ENCODE assay signal across 27 cellular contexts in genomic region chr16:87832137-87832527, GRCh38. TPM values are rescaled to one million over a fixed set of nuclear protein-coding genes. Genes with fewer than 3 reads are reported as not detected.
A peak's percentile ranks its signal among the peaks of the same experiment; 100 is the strongest.
DNase-seq lines count a peak whose midpoint lies in the region; ATAC-seq, FAIRE-seq and TF ChIP-seq lines count a peak whose summit lies in the region.
"Had no signal": no experiment of that assay in that cellular context is flagged by ENCODE, and none has a peak within 500 bp of the region (broad histone marks: within the 10 kb centered on the region; RNA-seq: fewer than 3 reads in every experiment).

No MANE protein-coding gene starts in this region.

- H3K4me1 ChIP-seq in OCI-LY1 (ENCODE audit: insufficient read depth, low read length, severe bottlenecking), result peaks cover 60% of the 10 kb centered on the region
- peaks cover 0 to 63% of the 10 kb centered on the region in 2 experiments; a peak in 2 of 5 replicates for H3K4me1 ChIP-seq in K562 (replicated peaks in 1 of 2; ENCODE audit: control insufficient read depth in 2 of 2, insufficient read depth in 2 of 2, low read length in 2 of 2)
- H3K4me1 ChIP-seq: thyroid gland, uterus had no signal

- H2AFZ ChIP-seq in OCI-LY1 (ENCODE audit: low read length), result no peak overlapping the region
- H2AFZ ChIP-seq in K562 (ENCODE audit: low read depth, low read length), result no peak overlapping the region

- H3K27ac Mint-ChIP-seq in activated T-cell treated with anti-CD3 and anti-CD28 coated beads, Interleukin-2, amount 50 U/mL, for 24 hours, result peak overlapping the region; percentile 82
- H3K27ac Mint-ChIP-seq in activated T-cell treated with anti-CD3 and anti-CD28 coated beads, Interleukin-2, amount 50 U/mL, for 72 hours, result no peak overlapping the region
- H3K27ac Mint-ChIP-seq: activated CD8-positive, alpha-beta T cell treated with anti-CD3 and anti-CD28 coated beads for 36 hours had no signal

- H3K9ac ChIP-seq in OCI-LY1 (ENCODE audit: low read length) (no peak overlapping the region), K562 (ENCODE audit: insufficient read depth in 1 of 2, low read depth in 2 of 2, low read length in 2 of 2) (no peak overlapping the region)

- WGBS in K562 (ENCODE audit: insufficient coverage, low coverage, missing lambda C conversion rate), result 88% methylated on average over 6 of the region's 6 CpGs

- BruUV-seq in K562 (replicated peaks; lab: Mats Ljungman, UMichigan), result no TSS peak

- TF ChIP-seq RAD21 in K562 (CRISPR knock-in tag; conservative IDR thresholded peaks at IDR 0.05 in 1 of 2, IDR thresholded peaks at IDR 0.05 in 1 of 2), result no peak

- H3K9me2 ChIP-seq in OCI-LY1 (ENCODE audit: low read depth, low read length), result no peaks in the 10 kb centered on the region

- H3K4me2 ChIP-seq in OCI-LY1 (ENCODE audit: low read length) (no peak overlapping the region), K562 (ENCODE audit: insufficient read depth, low read length) (no peak overlapping the region)

- H3K9me3 ChIP-seq in OCI-LY1 (ENCODE audit: low read length), result no peaks in the 10 kb centered on the region
- H3K9me3 ChIP-seq in K562 (replicated peaks; ENCODE audit: control insufficient read depth, insufficient read depth, low read depth, low read length), result no peaks in the 10 kb centered on the region
- H3K9me3 ChIP-seq: heart left ventricle, left ventricle myocardium inferior, thyroid gland, uterus had no signal

- H3K79me2 ChIP-seq in OCI-LY1 (ENCODE audit: insufficient read depth, low read length), result no peaks in the 10 kb centered on the region
- no peaks in the 10 kb centered on the region for H3K79me2 ChIP-seq in K562 (ENCODE audit: control insufficient read depth, insufficient read depth, low read length)

- peak overlapping the region; percentile 83 for H3K27ac ChIP-seq in OCI-LY1 (ENCODE audit: low read depth, low read length, poor library complexity, severe bottlenecking)
- H3K27ac ChIP-seq in K562 (ENCODE audit: extremely low read depth, low read depth, low read length), result no peak overlapping the region
- H3K27ac ChIP-seq: heart left ventricle, left ventricle myocardium inferior, thyroid gland, uterus had no signal

- H3K27me3 Mint-ChIP-seq in activated T-cell treated with anti-CD3 and anti-CD28 coated beads, Interleukin-2, amount 50 U/mL, for 24 hours, result no peaks in the 10 kb centered on the region
- no peaks in the 10 kb centered on the region for H3K27me3 Mint-ChIP-seq in activated T-cell treated with anti-CD3 and anti-CD28 coated beads, Interleukin-2, amount 50 U/mL, for 72 hours (ENCODE audit: low read depth)
- H3K27me3 Mint-ChIP-seq: activated CD8-positive, alpha-beta T cell treated with anti-CD3 and anti-CD28 coated beads for 36 hours had no signal

- H3K27me3 ChIP-seq in OCI-LY1 (ENCODE audit: insufficient read depth, low read length) (no peaks in the 10 kb centered on the region), K562 (ENCODE audit: control insufficient read depth in 2 of 2, insufficient read depth in 2 of 2, low read length in 2 of 2) (no peaks in the 10 kb centered on the region)
- H3K27me3 ChIP-seq: heart left ventricle, thyroid gland, uterus had no signal

- no peaks in the 10 kb centered on the region for H3K9me3 Mint-ChIP-seq in activated T-cell treated with anti-CD3 and anti-CD28 coated beads, Interleukin-2, amount 50 U/mL, for 24 hours
- no peaks in the 10 kb centered on the region for H3K9me3 Mint-ChIP-seq in activated T-cell treated with anti-CD3 and anti-CD28 coated beads, Interleukin-2, amount 50 U/mL, for 72 hours
- H3K9me3 Mint-ChIP-seq: activated CD8-positive, alpha-beta T cell treated with anti-CD3 and anti-CD28 coated beads for 36 hours had no signal

- H3K4me3 Mint-ChIP-seq in activated T-cell treated with anti-CD3 and anti-CD28 coated beads, Interleukin-2, amount 50 U/mL, for 24 hours, result no peak overlapping the region
- H3K4me3 Mint-ChIP-seq in activated T-cell treated with anti-CD3 and anti-CD28 coated beads, Interleukin-2, amount 50 U/mL, for 72 hours, result no peak overlapping the region
- H3K4me3 Mint-ChIP-seq: activated CD8-positive, alpha-beta T cell treated with anti-CD3 and anti-CD28 coated beads for 36 hours had no signal

- peaks cover 80% of the 10 kb centered on the region for H3K36me3 ChIP-seq in OCI-LY1 (ENCODE audit: insufficient read depth, low read length)
- H3K36me3 ChIP-seq in K562 (ENCODE audit: control insufficient read depth, insufficient read depth, low read length), result peaks cover 71% of the 10 kb centered on the region; the same call in 2 of the 3 replicates
- H3K36me3 ChIP-seq: left ventricle myocardium inferior, thyroid gland, uterus had no signal

- no peak overlapping the region for H3K4me3 ChIP-seq in OCI-LY1 (ENCODE audit: low read depth, low read length, poor library complexity, severe bottlenecking)
- H3K4me3 ChIP-seq in K562, result no peak overlapping the region
- H3K4me3 ChIP-seq: heart left ventricle, left ventricle myocardium inferior, thyroid gland, uterus had no signal

- no peak for ATAC-seq in activated T-cell treated with anti-CD3 and anti-CD28 coated beads, Interleukin-2, amount 50 U/mL, for 72 hours (replicated peaks in 1 of 2)
- ATAC-seq in K562, result no peak
- ATAC-seq: activated CD8-positive, alpha-beta T cell treated with anti-CD3 and anti-CD28 coated beads for 36 hours; heart left ventricle; SK-N-SH treated with all-trans-retinoic acid at 6 μM for 48 hours had no signal

- POLR2A ChIA-PET in K562 (lab: Yijun Ruan, JAX), result interaction anchor here (0.8 to 1.5 kb wide), 7 partner anchors 9 to 39 kb away, joined by 3 to 8 read pairs (median 5); no protein-coding TSS in a partner anchor

- in situ Hi-C loops in K562 (cut with MboI), result no loop called here

- TF ChIP-seq POLR2A in K562 (conservative IDR thresholded peaks at IDR 0.05), result no peak

- TF ChIP-seq EP300 in K562 (IDR thresholded peaks at IDR 0.05; ENCODE audit: low read length), result no peak

- peaks cover 81% of the 10 kb centered on the region for H3K36me3 Mint-ChIP-seq in activated T-cell treated with anti-CD3 and anti-CD28 coated beads, Interleukin-2, amount 50 U/mL, for 24 hours (ENCODE audit: low read depth)
- peaks cover 7 to 31% of the 10 kb centered on the region in 2 donors for H3K36me3 Mint-ChIP-seq in activated T-cell treated with anti-CD3 and anti-CD28 coated beads, Interleukin-2, amount 50 U/mL, for 72 hours (ENCODE audit: insufficient read depth in 2 of 2)

- DNase-seq in activated T-cell treated with anti-CD3 and anti-CD28 coated beads, Interleukin-2, amount 50 U/mL, for 24 hours, result no peak
- no peak for DNase-seq in activated T-cell treated with anti-CD3 and anti-CD28 coated beads, Interleukin-2, amount 50 U/mL, for 72 hours
- no peak for DNase-seq in K562 (ENCODE audit: extremely low read depth in 1 of 4, low spot score in 3 of 4)
- DNase-seq in myocyte (ENCODE audit: low read depth), result peak; percentile 40
- DNase-seq in GM19240 (ENCODE audit: insufficient read length, low spot score), result no peak
- no peak for DNase-seq in amniotic stem cell (lab: John Stamatoyannopoulos, UW)
- DNase-seq in SK-N-DZ (ENCODE audit: low spot score), result no peak
- DNase-seq: activated CD8-positive, alpha-beta T cell treated with anti-CD3 and anti-CD28 coated beads for 36 hours; activated gamma-delta T cell treated with Interleukin-2 at 50 U/mL for 16 hours; CD8-positive, alpha-beta memory T cell; cortex of kidney; DMS 273 treated with DMSO at 0.1 percent for 48 hours; foreskin melanocyte; heart left ventricle; IMR-90; islet precursor cell; left ventricle myocardium inferior; mesendoderm; NCI-H1092; NCI-H1694; NCI-H748 treated with DMSO at 0.1 percent for 48 hours; thyroid gland; uterus had no signal

- H4K20me1 ChIP-seq in OCI-LY1 (ENCODE audit: insufficient read depth, low read length) (no peaks in the 10 kb centered on the region), K562 (replicated peaks; ENCODE audit: control insufficient read depth, insufficient read depth, low read length) (peaks cover 22% of the 10 kb centered on the region)

- no peak for TF ChIP-seq CTCF in OCI-LY1 (IDR thresholded peaks at IDR 0.05; ENCODE audit: low read length)
- TF ChIP-seq CTCF in K562 (IDR thresholded peaks at IDR 0.05 in 2 of 3, conservative IDR thresholded peaks at IDR 0.05 in 1 of 3; ENCODE audit: insufficient read depth in 2 of 3, low read depth in 1 of 3, low read length in 3 of 3), result no peak

- no peak for FAIRE-seq in K562 (lab: Jason Lieb, UNC)
- FAIRE-seq: A204.1, GM18507 had no signal

- intact Hi-C loops in K562 (cut with micrococcal nuclease), result no loop called here

- peaks cover 3% of the 10 kb centered on the region for H3K9me1 ChIP-seq in K562 (ENCODE audit: control insufficient read depth, insufficient read depth, low read length)

- CTCF ChIA-PET in K562 (lab: Yijun Ruan, JAX; ENCODE audit: low intra/inter-chr PET ratio), result no interaction called here

- no peaks in the 10 kb centered on the region for H3K4me1 Mint-ChIP-seq in activated T-cell treated with anti-CD3 and anti-CD28 coated beads, Interleukin-2, amount 50 U/mL, for 24 hours (ENCODE audit: low read depth)
- H3K4me1 Mint-ChIP-seq in activated T-cell treated with anti-CD3 and anti-CD28 coated beads, Interleukin-2, amount 50 U/mL, for 72 hours (ENCODE audit: low read depth), result peaks cover 12% of the 10 kb centered on the region
- H3K4me1 Mint-ChIP-seq: CD8-positive, alpha-beta memory T cell had no signal

- H3F3A ChIP-seq in OCI-LY1 (ENCODE audit: insufficient read depth, low read length), result no peaks in the 10 kb centered on the region; the same call in 1 of the 2 replicates

RNA-seq across cellular contexts. Expression of gene SLC7A5, which starts 37.2 kb away (rescaled TPM):
- 100 to 1,000 TPM; 463 to 508 TPM for total RNA-seq in activated T-cell treated with anti-CD3 and anti-CD28 coated beads, Interleukin-2, amount 50 U/mL, for 72 hours
- 56.8 and 152 TPM in 2 replicates for total RNA-seq in K562 (2011; cell fraction: chromatin; rRNA removed; ENCODE audit: low replicate concordance)
- total RNA-seq in K562 (2011; cell fraction: nucleolus; rRNA removed), result 157 and 188 TPM in 2 replicates
- 147 and 156 TPM in 2 replicates for total RNA-seq in K562 (2011; cell fraction: nucleoplasm; rRNA removed)
- total RNA-seq in K562 (2014; rRNA removed), result 60.8 and 75.7 TPM in 2 replicates
- 16.9 and 18.6 TPM in 2 replicates for total RNA-seq in K562 (2014; rRNA removed; fragmentation: Illumina TruSeq; extraction: Trizol)
- 18.2 and 21.2 TPM in 2 replicates for total RNA-seq in K562 (2015; rRNA removed; fragmentation: Illumina TruSeq; extraction: Trizol)
- total RNA-seq in K562 (2021), result 187 and 220 TPM in 2 replicates
- polyA plus RNA-seq in K562 (2011; rRNA removed), result 14.2 and 19.4 TPM in 2 replicates
- 25.5 and 34.2 TPM in 2 replicates for polyA plus RNA-seq in K562 (2011; cell fraction: cytosol; rRNA removed)
- polyA plus RNA-seq in K562 (2011; cell fraction: nucleus; rRNA removed), result 35.3 and 43.3 TPM in 2 replicates
- polyA plus RNA-seq in K562 (2012), result 65.7 and 239 TPM in 2 replicates
- 97.4 and 161 TPM in 2 replicates for polyA plus RNA-seq in K562 (2014; fragmentation: Illumina TruSeq; extraction: Trizol)
- polyA plus RNA-seq in K562 (2014; fragmentation: Nextera tagmentation; extraction: Ambion mirVana), result 1 to 10 TPM; 1.9 to 4.9 TPM
- polyA plus RNA-seq in K562 (2014; rRNA removed), result 78.0 and 83.8 TPM in 2 replicates
- polyA minus RNA-seq in K562 (2011; rRNA and poly(A)+ RNA removed), result 11.7 and 15.5 TPM in 2 replicates
- polyA minus RNA-seq in K562 (2011; cell fraction: cytosol; rRNA and poly(A)+ RNA removed), result 39.4 and 72.3 TPM in 2 replicates
- polyA minus RNA-seq in K562 (2011; cell fraction: nucleus; rRNA and poly(A)+ RNA removed), result 18.2 and 21.2 TPM in 2 replicates
- total RNA-seq in myocyte, result 47.1 and 48.6 TPM in 2 replicates
- 469 TPM for polyA plus RNA-seq in myocyte (2012)
- 37.0 and 39.2 TPM in 2 replicates for polyA plus RNA-seq in SK-N-DZ (2014; cell fraction: cytosol; rRNA removed)
- polyA plus RNA-seq in SK-N-DZ (2014; cell fraction: nucleus; rRNA removed), result 14.8 and 18.4 TPM in 2 replicates
